16 cellular contexts compared by ENCODE assay signal in the genomic region with DNA sequence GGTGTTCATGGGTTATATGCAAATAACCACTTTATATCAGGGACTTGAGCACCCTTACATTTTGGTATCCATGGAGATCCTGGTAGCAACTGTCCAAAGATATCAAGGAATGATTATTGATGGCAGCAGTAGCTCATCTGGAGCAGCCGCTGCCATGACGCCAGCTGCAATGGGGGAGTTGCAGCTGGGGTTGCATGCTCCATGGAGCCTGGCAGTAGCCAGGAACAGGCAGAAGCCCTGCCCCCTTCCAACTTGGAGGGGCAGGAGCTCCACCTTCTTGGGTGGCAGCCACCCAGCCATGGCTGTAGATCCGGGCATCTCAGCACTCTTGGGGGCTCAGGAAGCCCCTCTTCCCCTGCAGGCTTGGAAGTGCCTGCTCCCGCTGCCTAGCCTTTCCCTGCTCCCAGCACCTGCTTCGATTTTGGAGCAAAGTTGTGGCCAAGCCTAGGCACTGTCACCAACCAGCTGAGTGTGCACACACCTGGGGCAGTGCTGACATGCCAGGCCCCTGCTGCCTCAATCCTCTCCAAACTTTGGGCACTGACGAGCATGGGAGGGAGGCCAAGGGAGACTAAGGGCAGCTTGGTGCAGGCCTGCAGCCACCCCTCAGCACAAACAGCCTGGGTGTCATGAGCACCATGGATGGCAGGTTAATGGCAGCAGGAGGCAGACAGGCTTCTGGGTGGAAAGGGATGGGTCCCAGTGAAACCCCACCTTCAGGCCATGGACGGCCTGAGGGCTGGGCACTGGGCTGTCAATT.
DNase-seq lines count a peak whose midpoint lies in the region; ATAC-seq and TF ChIP-seq lines count a peak whose summit lies in the region.
"Had no signal": no experiment of that assay in that cellular context is flagged by ENCODE, and none has a peak within 500 bp of the region (broad histone marks: within the 10 kb centered on the region; RNA-seq: fewer than 3 reads in every experiment).

No MANE protein-coding gene starts in this region.

- H3K4me1 ChIP-seq in BE2C (no peaks in the 10 kb centered on the region), osteoblast (ENCODE audit: insufficient read depth, low read length) (no peaks in the 10 kb centered on the region)

- H2AFZ ChIP-seq in osteoblast (ENCODE audit: low read length): no peak overlapping the region
- H2AFZ ChIP-seq: GM23338 had no signal

- peak; percentile 5 for DNase-seq in DMS53 (lab: John Stamatoyannopoulos, UW)
- no peak for DNase-seq in DMS53 treated with DMSO at 0.1 percent for 48 hours (lab: John Stamatoyannopoulos, UW; ENCODE audit: unreplicated experiment)
- peak; percentile 12 for DNase-seq in BE2C
- peak; percentile 5 for DNase-seq in SK-N-DZ (ENCODE audit: low spot score)
- DNase-seq in osteoblast (ENCODE audit: insufficient read length, low spot score, missing footprints): peak; percentile 3
- no peak for DNase-seq in AG20443 (ENCODE audit: low spot score)
- DNase-seq in COLO829 (ENCODE audit: low spot score): no peak
- DNase-seq: 8988T; ACHN; CD8-positive, alpha-beta memory T cell; DND-41; GDM1; H9; IMR-90 had no signal

- no peak overlapping the region for H3K4me3 ChIP-seq in BE2C (ENCODE audit: low read depth, low read length)
- H3K4me3 ChIP-seq in osteoblast (ENCODE audit: insufficient read depth, low read length): no peak overlapping the region
- H3K4me3 ChIP-seq: GM23338 had no signal

- no peaks in the 10 kb centered on the region for H3K9me3 ChIP-seq in BE2C
- no peaks in the 10 kb centered on the region for H3K9me3 ChIP-seq in osteoblast (ENCODE audit: low read depth, low read length)

- H3K79me2 ChIP-seq in osteoblast (ENCODE audit: insufficient read depth, low read length): no peaks in the 10 kb centered on the region

- no peaks in the 10 kb centered on the region for H4K20me1 ChIP-seq in osteoblast (ENCODE audit: insufficient read depth, low read length)

- no peak overlapping the region for H3K27ac ChIP-seq in osteoblast (ENCODE audit: low read depth, low read length)

- no peak for ATAC-seq in esophagus mucosa
- ATAC-seq: GM23338 had no signal

- H3K4me2 ChIP-seq in osteoblast (ENCODE audit: insufficient read depth, low read length): no peak overlapping the region
- H3K4me2 ChIP-seq: GM23338 had no signal

- H3K27me3 ChIP-seq in BE2C (no peaks in the 10 kb centered on the region), osteoblast (ENCODE audit: insufficient read depth, low read length) (no peaks in the 10 kb centered on the region)

- H3K36me3 ChIP-seq in BE2C: no peaks in the 10 kb centered on the region
- H3K36me3 ChIP-seq in osteoblast (ENCODE audit: insufficient read depth, low read length): no peaks in the 10 kb centered on the region

- TF ChIP-seq CTCF in BE2C (IDR thresholded peaks at IDR 0.05; ENCODE audit: low read depth, low read length) (no peak), osteoblast (IDR thresholded peaks at IDR 0.05; ENCODE audit: extremely low read depth, low read depth, low read length) (no peak)

Comparison
In these comparisons a context has a peak if more than half of its experiments do, and no peak if none do; other contexts are left out.
1. DNase-seq: peak in DMS53 (single experiment), BE2C (single experiment), SK-N-DZ (single experiment) and osteoblast (single experiment); none in DMS53 treated with DMSO at 0.1 percent for 48 hours (single experiment), AG20443 (single experiment) and COLO829 (single experiment).